20 cellular contexts compared by ENCODE assay signal in the genomic region with DNA sequence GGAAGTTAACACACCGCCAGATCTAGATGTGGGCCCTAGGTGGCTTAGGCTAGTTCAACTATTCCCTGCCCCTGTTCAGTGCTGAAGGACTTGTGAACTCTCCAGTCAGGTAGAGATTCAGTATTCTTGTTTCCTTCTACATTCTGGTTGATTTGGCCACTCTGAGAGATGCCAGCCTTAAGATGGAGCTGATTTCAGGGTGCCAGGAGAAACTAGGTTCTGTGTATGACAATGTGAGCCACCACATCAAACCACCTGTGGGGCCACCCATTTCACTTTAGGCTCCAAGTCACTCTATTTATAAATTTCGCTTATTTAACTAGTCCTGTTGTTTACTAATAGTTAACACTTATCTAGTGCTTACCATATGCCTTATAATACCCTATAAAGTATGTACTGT. TPM values are rescaled to one million over a fixed set of nuclear protein-coding genes. Genes with fewer than 3 reads are reported as not detected.
DNase-seq lines count a peak whose midpoint lies in the region; ATAC-seq and TF ChIP-seq lines count a peak whose summit lies in the region.
"Had no signal": no experiment of that assay in that cellular context is flagged by ENCODE, and none has a peak within 500 bp of the region (broad histone marks: within the 10 kb centered on the region; RNA-seq: fewer than 3 reads in every experiment).

No MANE protein-coding gene starts in this region.

- TF ChIP-seq CTCF in fibroblast of lung (conservative IDR thresholded peaks at IDR 0.05 in 1 of 2, IDR thresholded peaks at IDR 0.05 in 1 of 2; ENCODE audit: low read depth in 1 of 2, low read length in 2 of 2) (no peak), Caco-2 (IDR thresholded peaks at IDR 0.05; ENCODE audit: insufficient read depth in 1 of 2, low read depth in 1 of 2, low read length in 1 of 2, severe bottlenecking in 1 of 2, unreplicated experiment in 1 of 2) (no peak)

- intact Hi-C loops in Caco-2 (cut with micrococcal nuclease; ENCODE audit: unreplicated experiment), result no loop called here

- peak overlapping the region; percentile 4 to 36 for H3K4me3 Mint-ChIP-seq in activated T-cell treated with anti-CD3 and anti-CD28 coated beads, Interleukin-2, amount 50 U/mL, for 72 hours
- no peak overlapping the region for H3K4me3 Mint-ChIP-seq in Caco-2 (ENCODE audit: unreplicated experiment)
- H3K4me3 Mint-ChIP-seq: activated naive CD4-positive, alpha-beta T cell treated with anti-CD3 and anti-CD28 coated beads, Interleukin-2, amount 50 U/mL, for 24 hours; CD14-positive monocyte had no signal

- no peaks in the 10 kb centered on the region for H3K27me3 ChIP-seq in fibroblast of lung (ENCODE audit: control insufficient read depth, insufficient read depth, low read length)
- no peaks in the 10 kb centered on the region for H3K27me3 ChIP-seq in skeletal muscle satellite cell (ENCODE audit: control insufficient read depth, insufficient read depth, low read length)
- no peaks in the 10 kb centered on the region for H3K27me3 ChIP-seq in Caco-2 (replicated peaks; ENCODE audit: control insufficient read depth, insufficient read depth, low read length)
- H3K27me3 ChIP-seq: left lung, Peyer's patch, spleen, tibial nerve had no signal

- POLR2A ChIA-PET in Caco-2 (lab: Charles Lee), result no interaction called here

- peaks cover 100% of the 10 kb centered on the region for H3K79me2 ChIP-seq in fibroblast of lung (ENCODE audit: control insufficient read depth, insufficient read depth, low read length)

- DNase-seq in activated T-cell treated with anti-CD3 and anti-CD28 coated beads, Interleukin-2, amount 50 U/mL, for 72 hours, result no peak
- no peak for DNase-seq in activated T-cell treated with anti-CD3 and anti-CD28 coated beads, Interleukin-2, amount 50 U/mL, for 1 hour
- DNase-seq in SK-N-MC (ENCODE audit: low read depth, low spot score) (no peak), fibroblast of lung (ENCODE audit: low read depth in 2 of 2) (no peak), Caco-2 (no peak)
- no peak for DNase-seq in stimulated activated CD4-positive, alpha-beta T cell treated with anti-CD3 and anti-CD28 coated beads, Interleukin-4, amount 100 ng/mL, for 1 hour
- DNase-seq: activated CD4-positive, alpha-beta T cell treated with anti-CD3 and anti-CD28 coated beads for 1 hour; GF-D8; left lung; NCI-H1092 treated with DMSO at 0.1 percent for 48 hours; NCI-H774; Peyer's patch; posterior cingulate gyrus; spleen had no signal

- no peak overlapping the region for H2AFZ ChIP-seq in fibroblast of lung (ENCODE audit: low read length)

- no peaks in the 10 kb centered on the region for H3K9me3 ChIP-seq in SK-N-MC (ENCODE audit: low read depth, low read length)
- no peaks in the 10 kb centered on the region for H3K9me3 ChIP-seq in fibroblast of lung (ENCODE audit: control insufficient read depth, insufficient read depth, low read depth, low read length)
- no peaks in the 10 kb centered on the region for H3K9me3 ChIP-seq in skeletal muscle satellite cell (replicated peaks; ENCODE audit: low read length)
- H3K9me3 ChIP-seq in Caco-2, result no peaks in the 10 kb centered on the region
- H3K9me3 ChIP-seq: A549, left lung, Peyer's patch, spleen, tibial nerve had no signal

- peak overlapping the region; percentile 100 for H3K27ac ChIP-seq in SK-N-MC
- H3K27ac ChIP-seq in fibroblast of lung (ENCODE audit: insufficient read depth, low read length), result peak overlapping the region; percentile 48
- H3K27ac ChIP-seq: Peyer's patch, spleen had no signal

- no peaks in the 10 kb centered on the region for H3K27me3 Mint-ChIP-seq in activated T-cell treated with anti-CD3 and anti-CD28 coated beads, Interleukin-2, amount 50 U/mL, for 72 hours (ENCODE audit: low read depth)
- H3K27me3 Mint-ChIP-seq in Caco-2 (ENCODE audit: insufficient read depth, unreplicated experiment), result no peaks in the 10 kb centered on the region
- H3K27me3 Mint-ChIP-seq: activated naive CD4-positive, alpha-beta T cell treated with anti-CD3 and anti-CD28 coated beads, Interleukin-2, amount 50 U/mL, for 24 hours had no signal

- peaks cover 2% of the 10 kb centered on the region for H4K20me1 ChIP-seq in fibroblast of lung (ENCODE audit: control insufficient read depth, extremely low read depth, insufficient read depth, low read length)

- H3K27ac Mint-ChIP-seq in activated T-cell treated with anti-CD3 and anti-CD28 coated beads, Interleukin-2, amount 50 U/mL, for 72 hours, result no peak overlapping the region
- no peak overlapping the region for H3K27ac Mint-ChIP-seq in Caco-2 (ENCODE audit: unreplicated experiment)
- H3K27ac Mint-ChIP-seq: activated naive CD4-positive, alpha-beta T cell treated with anti-CD3 and anti-CD28 coated beads, Interleukin-2, amount 50 U/mL, for 24 hours had no signal

- BruUV-seq in Caco-2 (replicated peaks; lab: Mats Ljungman, UMichigan), result no TSS peak

- H3K4me1 Mint-ChIP-seq in activated T-cell treated with anti-CD3 and anti-CD28 coated beads, Interleukin-2, amount 50 U/mL, for 72 hours (ENCODE audit: low read depth), result peaks cover 19% of the 10 kb centered on the region
- H3K4me1 Mint-ChIP-seq in Caco-2 (ENCODE audit: low read depth, unreplicated experiment), result peaks cover 21% of the 10 kb centered on the region
- H3K4me1 Mint-ChIP-seq: CD14-positive monocyte had no signal

- no peaks in the 10 kb centered on the region for H3K36me3 ChIP-seq in SK-N-MC (ENCODE audit: insufficient read depth, low read length)
- no peaks in the 10 kb centered on the region for H3K36me3 ChIP-seq in fibroblast of lung (ENCODE audit: control insufficient read depth, insufficient read depth, low read length)
- peaks cover 39% of the 10 kb centered on the region for H3K36me3 ChIP-seq in skeletal muscle satellite cell (ENCODE audit: insufficient read depth, low read length)
- no peaks in the 10 kb centered on the region for H3K36me3 ChIP-seq in Caco-2 (ENCODE audit: control insufficient read depth, insufficient read depth, low read length)
- H3K36me3 ChIP-seq: left lung, Peyer's patch, spleen, tibial nerve had no signal

- H3K9me3 Mint-ChIP-seq in activated T-cell treated with anti-CD3 and anti-CD28 coated beads, Interleukin-2, amount 50 U/mL, for 72 hours, result no peaks in the 10 kb centered on the region
- H3K9me3 Mint-ChIP-seq in Caco-2 (ENCODE audit: unreplicated experiment), result no peaks in the 10 kb centered on the region
- H3K9me3 Mint-ChIP-seq: activated naive CD4-positive, alpha-beta T cell treated with anti-CD3 and anti-CD28 coated beads, Interleukin-2, amount 50 U/mL, for 24 hours had no signal

- ATAC-seq in activated T-cell treated with anti-CD3 and anti-CD28 coated beads, Interleukin-2, amount 50 U/mL, for 72 hours (replicated peaks in 1 of 2), result peak; percentile 15 to 57
- ATAC-seq in HG03521 (IDR thresholded peaks at IDR 0.05; ENCODE audit: unreplicated experiment), result no peak
- ATAC-seq: A549 had no signal

- peak overlapping the region; percentile 78 for H3K9ac ChIP-seq in SK-N-MC (ENCODE audit: insufficient read length)
- no peak overlapping the region for H3K9ac ChIP-seq in fibroblast of lung (ENCODE audit: insufficient read depth, low read length)
- H3K9ac ChIP-seq in skeletal muscle satellite cell (ENCODE audit: low read depth, low read length), result no peak overlapping the region

- H3K4me2 ChIP-seq in fibroblast of lung (ENCODE audit: extremely low read depth, insufficient read depth, low read length) (no peak overlapping the region), skeletal muscle satellite cell (ENCODE audit: low read length) (peak overlapping the region; percentile 4)

- H3K4me1 ChIP-seq in fibroblast of lung (ENCODE audit: control insufficient read depth, extremely low read depth, insufficient read depth, low read length), result peaks cover 24% of the 10 kb centered on the region
- peaks cover 92% of the 10 kb centered on the region for H3K4me1 ChIP-seq in skeletal muscle satellite cell (ENCODE audit: control insufficient read depth, insufficient read depth, low read length)
- H3K4me1 ChIP-seq in Caco-2, result peaks cover 18% of the 10 kb centered on the region; the same call in 1 of the 2 replicates
- H3K4me1 ChIP-seq: left lung, Peyer's patch, spleen had no signal

- CTCF ChIA-PET in Caco-2 (lab: Charles Lee), result no interaction called here

- H3K36me3 Mint-ChIP-seq in activated T-cell treated with anti-CD3 and anti-CD28 coated beads, Interleukin-2, amount 50 U/mL, for 72 hours (ENCODE audit: insufficient read depth in 2 of 2), result no peaks in the 10 kb centered on the region
- H3K36me3 Mint-ChIP-seq in Caco-2 (ENCODE audit: insufficient read depth, unreplicated experiment), result peaks cover 10% of the 10 kb centered on the region
- H3K36me3 Mint-ChIP-seq: activated naive CD4-positive, alpha-beta T cell treated with anti-CD3 and anti-CD28 coated beads, Interleukin-2, amount 50 U/mL, for 24 hours; CD14-positive monocyte had no signal

- H3K4me3 ChIP-seq in SK-N-MC (peak overlapping the region; percentile 66), fibroblast of lung (replicated peaks in 1 of 4; ENCODE audit: control extremely low read depth in 1 of 4, insufficient read depth in 1 of 4, low read depth in 3 of 4, low read length in 4 of 4) (no peak overlapping the region), skeletal muscle satellite cell (ENCODE audit: low read length) (no peak overlapping the region), Caco-2 (ENCODE audit: low read depth, low read length) (no peak overlapping the region)
- H3K4me3 ChIP-seq: A549, left lung, Peyer's patch, spleen, tibial nerve had no signal

RNA-seq across cellular contexts. Expression of a gene that starts 26.0 kb away (rescaled TPM):
- 1 to 10 TPM; 6.5 to 7.7 TPM for total RNA-seq in activated T-cell treated with anti-CD3 and anti-CD28 coated beads, Interleukin-2, amount 50 U/mL, for 72 hours
- total RNA-seq in fibroblast of lung (157 and 200 TPM in 2 replicates), Caco-2 (2022) (35.7 and 42.2 TPM in 2 replicates)
- polyA plus RNA-seq in fibroblast of lung, result 182 and 222 TPM in 2 replicates
- polyA plus RNA-seq in fibroblast of lung (2012), result 122 and 146 TPM in 2 replicates
- polyA minus RNA-seq in fibroblast of lung (ENCODE audit: low replicate concordance), result 173 and 186 TPM in 2 replicates
- total RNA-seq in skeletal muscle satellite cell (2012; rRNA removed), result 148 and 178 TPM in 2 replicates
